ENCODE assay signal across 9 cellular contexts in the genomic region with DNA sequence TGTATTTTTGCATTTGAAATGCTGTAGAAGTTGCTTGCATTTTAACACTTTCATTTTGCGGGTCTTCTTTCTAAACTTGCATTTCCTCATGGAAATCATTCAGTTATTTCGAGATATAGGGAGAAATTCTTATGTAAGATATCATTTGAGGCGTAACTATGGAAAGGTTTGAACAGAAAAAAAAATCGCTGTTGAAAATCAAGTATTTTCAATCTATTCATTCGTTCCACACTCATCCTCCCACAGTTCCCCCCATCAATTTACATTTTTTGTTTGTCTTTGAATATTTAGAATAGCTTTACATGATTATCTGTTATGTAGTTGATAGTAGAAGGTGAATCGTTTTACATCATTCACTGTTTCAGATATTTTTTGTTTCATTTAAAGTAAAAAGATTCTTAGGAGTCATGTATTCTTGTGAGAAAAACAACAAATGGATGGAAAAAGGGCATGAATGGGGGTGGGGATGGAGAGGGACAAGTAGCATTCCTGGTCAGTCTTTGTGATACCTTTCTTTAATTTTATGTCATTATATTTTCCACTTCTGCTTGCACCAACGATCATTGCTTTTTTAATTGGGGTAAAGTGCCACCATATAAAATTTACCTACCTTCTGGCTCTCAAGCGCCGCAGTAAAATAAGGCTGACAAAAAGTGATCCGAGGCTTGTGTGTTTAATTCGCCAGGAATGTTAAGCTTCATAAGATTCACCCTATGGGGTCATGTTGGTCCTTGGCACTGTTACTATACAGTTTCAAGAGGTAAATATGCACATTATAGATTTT. TPM values are rescaled to one million over a fixed set of nuclear protein-coding genes. Genes with fewer than 3 reads are reported as not detected.
DNase-seq lines count a peak whose midpoint lies in the region; ATAC-seq, FAIRE-seq and TF ChIP-seq lines count a peak whose summit lies in the region.
"Had no signal": no experiment of that assay in that cellular context is flagged by ENCODE, and none has a peak within 500 bp of the region (broad histone marks: within the 10 kb centered on the region; RNA-seq: fewer than 3 reads in every experiment).

No MANE protein-coding gene starts in this region.

- WGBS in A549 (ENCODE audit: missing lambda C conversion rate): 1% methylated on average over 11 of the region's 11 CpGs
- 0% methylated on average over 2 of the region's 11 CpGs; no CpG with 5 or more reads in 1 of the 2 experiments for WGBS in mesodermal cell (ENCODE audit: insufficient coverage in 2 of 2), 2 experiments

- peaks cover 35% of the 10 kb centered on the region for H3K27me3 Mint-ChIP-seq in brain

- peak overlapping the region; percentile 60 for H3K4me3 ChIP-seq in A549
- peak overlapping the region; percentile 77 for H3K4me3 ChIP-seq in HUES6 (ENCODE audit: low read depth, low read length)
- H3K4me3 ChIP-seq in mesodermal cell (ENCODE audit: extremely low read depth, insufficient read depth, low read length, poor library complexity, severe bottlenecking): peak overlapping the region; percentile 71

- H3K27ac Mint-ChIP-seq in brain: peak overlapping the region; percentile 92 to 99 (median 98)
- H3K27ac Mint-ChIP-seq: activated CD4-positive, alpha-beta memory T cell treated with anti-CD3 and anti-CD28 coated beads for 36 hours had no signal

- no peaks in the 10 kb centered on the region for H3K36me3 Mint-ChIP-seq in brain
- H3K36me3 Mint-ChIP-seq: activated CD4-positive, alpha-beta memory T cell treated with anti-CD3 and anti-CD28 coated beads for 36 hours had no signal

- H3K4me1 Mint-ChIP-seq in brain: peaks cover 51% of the 10 kb centered on the region

- H3K27me3 ChIP-seq in HUES6 (ENCODE audit: control insufficient read depth, insufficient read depth, low read length): no peaks in the 10 kb centered on the region

- no peaks in the 10 kb centered on the region for H3K9me3 ChIP-seq in A549
- H3K9me3 ChIP-seq in HUES6 (ENCODE audit: control insufficient read depth, insufficient read depth, low read depth, low read length): no peaks in the 10 kb centered on the region
- H3K9me3 ChIP-seq in mesodermal cell (ENCODE audit: control insufficient read depth, low read length): no peaks in the 10 kb centered on the region

- POLR2A ChIA-PET in A549 (lab: Yijun Ruan, JAX): interaction anchor here (1.0 kb wide), 1 partner anchor 33 kb away, joined by 5 read pairs; no protein-coding TSS in a partner anchor

- peak overlapping the region; percentile 83 for H3K4me2 ChIP-seq in A549

- no peak for TF ChIP-seq RAD21 in A549 (conservative IDR thresholded peaks at IDR 0.05 in 1 of 2, IDR thresholded peaks at IDR 0.05 in 1 of 2)

- H3K27ac ChIP-seq in A549: peak overlapping the region; percentile 94 to 99
- H3K27ac ChIP-seq in HUES6 (ENCODE audit: low read depth, low read length): peak overlapping the region; percentile 100
- H3K27ac ChIP-seq in mesodermal cell (ENCODE audit: low read depth, low read length, severe bottlenecking): peak overlapping the region; percentile 95

- ATAC-seq in A549 (no peak), GM19397 (IDR thresholded peaks at IDR 0.05; ENCODE audit: unreplicated experiment) (no peak), HG03442 (IDR thresholded peaks at IDR 0.05; ENCODE audit: unreplicated experiment) (no peak)

- peak; percentile 49 for FAIRE-seq in A549 (lab: Jason Lieb, UNC)

- peak overlapping the region; percentile 99 for H3K9ac ChIP-seq in HUES6 (ENCODE audit: low read length)

- CTCF ChIA-PET in A549 (lab: Yijun Ruan, JAX): interaction anchor here (5.9 kb wide), 1 partner anchor 33 kb away, joined by 37 read pairs; no protein-coding TSS in a partner anchor

- no peak for TF ChIP-seq CTCF in A549 (IDR thresholded peaks at IDR 0.05)
- TF ChIP-seq CTCF in brain (conservative IDR thresholded peaks at IDR 0.05): no peak

- TF ChIP-seq POLR2A in A549 (IDR thresholded peaks at IDR 0.05; ENCODE audit: low read length): no peak

- peaks cover 0 to 7% (median 0%) of the 10 kb centered on the region in 5 experiments for H3K9me3 Mint-ChIP-seq in brain
- H3K9me3 Mint-ChIP-seq: activated CD4-positive, alpha-beta memory T cell treated with anti-CD3 and anti-CD28 coated beads for 36 hours had no signal

- H3K4me3 Mint-ChIP-seq in brain: peak overlapping the region; percentile 82 to 94 (median 90)

- DNase-seq in A549 (ENCODE audit: low read depth in 1 of 2, low spot score in 1 of 2) (peak in 1 of 2 experiments; percentile 70), AG08396 (ENCODE audit: low spot score) (no peak), SKM-1 (lab: John Stamatoyannopoulos, UW; ENCODE audit: unreplicated experiment) (no peak)
- DNase-seq: activated CD4-positive, alpha-beta memory T cell treated with anti-CD3 and anti-CD28 coated beads for 36 hours had no signal

- H3K36me3 ChIP-seq in HUES6 (ENCODE audit: control insufficient read depth, insufficient read depth, low read length) (no peaks in the 10 kb centered on the region), mesodermal cell (ENCODE audit: control insufficient read depth, insufficient read depth, low read length) (no peaks in the 10 kb centered on the region)

- TF ChIP-seq EP300 in A549 (IDR thresholded peaks at IDR 0.05): no peak

- H3K4me1 ChIP-seq in A549 (peaks cover 33% of the 10 kb centered on the region), HUES6 (ENCODE audit: control insufficient read depth, insufficient read depth, low read length) (peaks cover 50% of the 10 kb centered on the region), mesodermal cell (ENCODE audit: control insufficient read depth, insufficient read depth, low read length, poor library complexity, severe bottlenecking) (peaks cover 5% of the 10 kb centered on the region)

TF ChIP-seq in A549, 52 proteins besides CTCF, POLR2A, EP300 and RAD21:
- TF ChIP-seq JUNB (IDR thresholded peaks at IDR 0.05) (no peak), JUN (IDR thresholded peaks at IDR 0.05) (peak in 1 of 2 experiments; percentile 29; a peak in 1 of 5 replicates)
TF ChIP-seq in A549: peak in this region for 1.

RNA-seq across cellular contexts. Expression of a gene that starts 3.2 kb away (rescaled TPM):
- 0.87 and 1.0 TPM in 2 replicates for polyA plus RNA-seq in A549 (2011; rRNA removed)
- polyA plus RNA-seq in A549 (2012; cell fraction: cytosol; rRNA removed): 0.54 and 0.60 TPM in 2 replicates
- polyA plus RNA-seq in A549 (2012; cell fraction: nucleus; rRNA removed): 0.48 and 0.60 TPM in 2 replicates
- polyA plus RNA-seq in A549 (2017; fragmentation: RNase III; extraction: RNeasy Plus Mini Kit Qiagen cat#74134 plus additional on column Dnase treatment): 3.5 to 4.2 TPM (median 4.1 TPM) in 3 replicates
- polyA minus RNA-seq in A549 (2011; rRNA and poly(A)+ RNA removed): 1.2 and 1.4 TPM in 2 replicates
- 0.46 TPM for polyA plus RNA-seq in brain (ENCODE audit: insufficient read depth, low read depth, low replicate concordance)
- 11.4 TPM for polyA plus RNA-seq in mesodermal cell (2013, experiment 1 of 2)
- 10.3 TPM for polyA plus RNA-seq in mesodermal cell (2013, experiment 2 of 2)

RNA-seq across cellular contexts. Expression of a gene that starts 5.4 kb away (rescaled TPM):
- polyA plus RNA-seq in A549 (2011; rRNA removed) (54.1 and 55.5 TPM in 2 replicates), A549 (2017; fragmentation: RNase III; extraction: RNeasy Plus Mini Kit Qiagen cat#74134 plus additional on column Dnase treatment) (35.3 to 41.7 TPM (median 38.9 TPM) in 3 replicates), brain (ENCODE audit: insufficient read depth, low read depth, low replicate concordance) (17.4 TPM)
- 28.8 and 31.8 TPM in 2 replicates for polyA plus RNA-seq in A549 (2012; cell fraction: cytosol; rRNA removed)
- polyA plus RNA-seq in A549 (2012; cell fraction: nucleus; rRNA removed): 26.3 and 38.8 TPM in 2 replicates
- polyA minus RNA-seq in A549 (2011; rRNA and poly(A)+ RNA removed): 65.1 and 116 TPM in 2 replicates
- polyA plus RNA-seq in mesodermal cell (2013, experiment 1 of 2): 45.1 TPM
- polyA plus RNA-seq in mesodermal cell (2013, experiment 2 of 2): 40.1 TPM
